Comparison of ENCODE assay signal across 13 cellular contexts in genomic region chr10:62584216-62584615, GRCh38.
DNase-seq lines count a peak whose midpoint lies in the region; ATAC-seq and TF ChIP-seq lines count a peak whose summit lies in the region.
"Had no signal": no experiment of that assay in that cellular context is flagged by ENCODE, and none has a peak within 500 bp of the region (broad histone marks: within the 10 kb centered on the region; RNA-seq: fewer than 3 reads in every experiment).

No MANE protein-coding gene starts in this region.

- ATAC-seq in left ventricle myocardium superior, result no peak

- intact Hi-C loops in left ventricle myocardium superior (cut with micrococcal nuclease) (no loop called here), esophagus squamous epithelium (cut with DNase I) (no loop called here), Caco-2 (cut with micrococcal nuclease; ENCODE audit: unreplicated experiment) (no loop called here)
- intact Hi-C loops in activated CD4-positive, alpha-beta memory T cell treated with anti-CD3 and anti-CD28 coated beads for 36 hours (cut with micrococcal nuclease), result no loop called here

- WGBS in esophagus squamous epithelium, 2 donors, result 44 to 64% methylated on average over 2 of the region's 2 CpGs

- H3K27ac ChIP-seq in right atrium auricular region, result peak overlapping the region; percentile 53 to 68
- peak overlapping the region in 2 of 4 donors; percentile 10 to 26 for H3K27ac ChIP-seq in esophagus squamous epithelium

- peaks cover 2% of the 10 kb centered on the region for H3K27me3 Mint-ChIP-seq in activated CD4-positive, alpha-beta memory T cell treated with anti-CD3 and anti-CD28 coated beads for 36 hours
- H3K27me3 Mint-ChIP-seq in Caco-2 (ENCODE audit: insufficient read depth, unreplicated experiment), result peaks cover 20% of the 10 kb centered on the region
- H3K27me3 Mint-ChIP-seq: B cell, brain had no signal

- TF ChIP-seq POLR2A in esophagus squamous epithelium (IDR thresholded peaks at IDR 0.05), result no peak

- H3K4me3 ChIP-seq in right atrium auricular region (no peak overlapping the region), esophagus squamous epithelium (no peak overlapping the region), Caco-2 (ENCODE audit: low read depth, low read length) (no peak overlapping the region)
- H3K4me3 ChIP-seq: tibial nerve had no signal

- H3K9me3 Mint-ChIP-seq in activated CD4-positive, alpha-beta memory T cell treated with anti-CD3 and anti-CD28 coated beads for 36 hours, result peaks cover 2% of the 10 kb centered on the region
- no peaks in the 10 kb centered on the region for H3K9me3 Mint-ChIP-seq in Caco-2 (ENCODE audit: unreplicated experiment)

- DNase-seq in right atrium auricular region (ENCODE audit: low spot score) (no peak), left ventricle myocardium superior (no peak), T1000 (lab: John Stamatoyannopoulos, UW) (peak; percentile 19), hepatic stellate cell (ENCODE audit: low spot score) (peak; percentile 65), esophagus squamous epithelium (lab: John Stamatoyannopoulos, UW) (no peak), KBM-7 (no peak), Caco-2 (no peak)
- DNase-seq in activated CD4-positive, alpha-beta memory T cell treated with anti-CD3 and anti-CD28 coated beads for 36 hours, result no peak
- DNase-seq: Karpas-422; stimulated activated CD4-positive, alpha-beta T cell treated with anti-CD3 and anti-CD28 coated beads, Interleukin-2, amount 100 ng/mL, for 48 hours had no signal

- no peaks in the 10 kb centered on the region for H3K36me3 ChIP-seq in right atrium auricular region
- H3K36me3 ChIP-seq in esophagus squamous epithelium, result no peaks in the 10 kb centered on the region
- H3K36me3 ChIP-seq in Caco-2 (ENCODE audit: control insufficient read depth, insufficient read depth, low read length), result no peaks in the 10 kb centered on the region
- H3K36me3 ChIP-seq: tibial nerve had no signal

- no TSS peak for BruUV-seq in Caco-2 (replicated peaks; lab: Mats Ljungman, UMichigan)

- H3K27me3 ChIP-seq in right atrium auricular region, result no peaks in the 10 kb centered on the region
- H3K27me3 ChIP-seq in esophagus squamous epithelium, result no peaks in the 10 kb centered on the region
- no peaks in the 10 kb centered on the region; the same call in 1 of the 2 replicates for H3K27me3 ChIP-seq in Caco-2 (replicated peaks; ENCODE audit: control insufficient read depth, insufficient read depth, low read length)
- H3K27me3 ChIP-seq: tibial nerve had no signal

- no peaks in the 10 kb centered on the region for H3K36me3 Mint-ChIP-seq in activated CD4-positive, alpha-beta memory T cell treated with anti-CD3 and anti-CD28 coated beads for 36 hours
- H3K36me3 Mint-ChIP-seq in Caco-2 (ENCODE audit: insufficient read depth, unreplicated experiment), result no peaks in the 10 kb centered on the region
- H3K36me3 Mint-ChIP-seq: brain had no signal

- H3K9me3 ChIP-seq in right atrium auricular region (no peaks in the 10 kb centered on the region), esophagus squamous epithelium (no peaks in the 10 kb centered on the region), Caco-2 (no peaks in the 10 kb centered on the region)
- H3K9me3 ChIP-seq: tibial nerve had no signal

- TF ChIP-seq CTCF in right atrium auricular region (IDR thresholded peaks at IDR 0.05), result no peak
- TF ChIP-seq CTCF in esophagus squamous epithelium (IDR thresholded peaks at IDR 0.05), result no peak
- TF ChIP-seq CTCF in Caco-2 (IDR thresholded peaks at IDR 0.05; ENCODE audit: insufficient read depth in 1 of 2, low read depth in 1 of 2, low read length in 1 of 2, severe bottlenecking in 1 of 2, unreplicated experiment in 1 of 2), result no peak

- POLR2A ChIA-PET in activated CD4-positive, alpha-beta memory T cell treated with anti-CD3 and anti-CD28 coated beads for 36 hours (lab: Charles Lee), result no interaction called here
- POLR2A ChIA-PET in Caco-2 (lab: Charles Lee), result no interaction called here

- H3K4me1 ChIP-seq in right atrium auricular region (peaks cover 0 to 34% of the 10 kb centered on the region in 2 donors), esophagus squamous epithelium (peaks cover 0 to 20% (median 9%) of the 10 kb centered on the region in 3 donors), Caco-2 (no peaks in the 10 kb centered on the region)

- in situ Hi-C loops in KBM-7 (cut with MboI; ENCODE audit: low pct_unique_long_range_greater_than_20kb, low sequenced_read_pairs), result no loop called here

- H3K4me3 Mint-ChIP-seq in activated CD4-positive, alpha-beta memory T cell treated with anti-CD3 and anti-CD28 coated beads for 36 hours, result no peak overlapping the region
- H3K4me3 Mint-ChIP-seq in Caco-2 (ENCODE audit: unreplicated experiment), result no peak overlapping the region
- H3K4me3 Mint-ChIP-seq: B cell, brain had no signal

- no peak overlapping the region for H3K27ac Mint-ChIP-seq in activated CD4-positive, alpha-beta memory T cell treated with anti-CD3 and anti-CD28 coated beads for 36 hours
- no peak overlapping the region for H3K27ac Mint-ChIP-seq in Caco-2 (ENCODE audit: unreplicated experiment)
- H3K27ac Mint-ChIP-seq: B cell had no signal

- CTCF ChIA-PET in activated CD4-positive, alpha-beta memory T cell treated with anti-CD3 and anti-CD28 coated beads for 36 hours (lab: Charles Lee), result interaction anchor here (1.9 to 2.3 kb wide), 2 partner anchors 26 to 574 kb away, joined by 5 to 7 read pairs; no protein-coding TSS in a partner anchor
- CTCF ChIA-PET in Caco-2 (lab: Charles Lee), result no interaction called here

- no peaks in the 10 kb centered on the region for H3K4me1 Mint-ChIP-seq in activated CD4-positive, alpha-beta memory T cell treated with anti-CD3 and anti-CD28 coated beads for 36 hours (ENCODE audit: low read depth)
- H3K4me1 Mint-ChIP-seq in Caco-2 (ENCODE audit: low read depth, unreplicated experiment), result no peaks in the 10 kb centered on the region
- H3K4me1 Mint-ChIP-seq: brain had no signal

Comparison
In these comparisons a context has a peak if more than half of its experiments do, and no peak if none do; other contexts are left out.
1. DNase-seq: peak in T1000 (single experiment) and hepatic stellate cell (single experiment); none in right atrium auricular region (single experiment), left ventricle myocardium superior (single experiment), activated CD4-positive, alpha-beta memory T cell treated with anti-CD3 and anti-CD28 coated beads for 36 hours (single experiment), esophagus squamous epithelium (single experiment), KBM-7 (single experiment) and Caco-2 (0 of 2).